In genomic region chr16:75238132-75238852, GRCh38 we compare ENCODE assay signal across 9 cellular contexts. TPM values are rescaled to one million over a fixed set of nuclear protein-coding genes. Genes with fewer than 3 reads are reported as not detected.
DNase-seq lines count a peak whose midpoint lies in the region; ATAC-seq and TF ChIP-seq lines count a peak whose summit lies in the region.
"Had no signal": no experiment of that assay in that cellular context is flagged by ENCODE, and none has a peak within 500 bp of the region (broad histone marks: within the 10 kb centered on the region; RNA-seq: fewer than 3 reads in every experiment).

No MANE protein-coding gene starts in this region.

- POLR2A ChIA-PET in Panc1 (lab: Charles Lee) = no interaction called here

- H3K27me3 ChIP-seq in BE2C (no peaks in the 10 kb centered on the region), Panc1 (ENCODE audit: control insufficient read depth, insufficient read depth, low read length) (no peaks in the 10 kb centered on the region), HAP-1 (ENCODE audit: low read depth) (no peaks in the 10 kb centered on the region)

- no TSS peak for BruUV-seq in Panc1 (replicated peaks; lab: Mats Ljungman, UMichigan)

- H3K9me3 ChIP-seq in BE2C (no peaks in the 10 kb centered on the region), Panc1 (ENCODE audit: control insufficient read depth, insufficient read depth, low read depth, low read length) (no peaks in the 10 kb centered on the region), HAP-1 (no peaks in the 10 kb centered on the region)

- H3K4me3 ChIP-seq in BE2C (ENCODE audit: low read depth, low read length) = no peak overlapping the region
- H3K4me3 ChIP-seq in Panc1 (ENCODE audit: low read depth in 2 of 2, low read length in 2 of 2) = no peak overlapping the region
- no peak overlapping the region for H3K4me3 ChIP-seq in fibroblast of pulmonary artery (replicated peaks; ENCODE audit: low read depth, low read length)
- no peak overlapping the region for H3K4me3 ChIP-seq in HAP-1

- CTCF ChIA-PET in Panc1 (lab: Charles Lee) = no interaction called here

- peak; percentile 49 for DNase-seq in BE2C
- no peak for DNase-seq in Panc1 (ENCODE audit: low read depth, low spot score)
- peak; percentile 85 for DNase-seq in fibroblast of pulmonary artery (ENCODE audit: low read depth)
- no peak for DNase-seq in omental fat pad (ENCODE audit: low spot score)
- no peak for DNase-seq in activated naive CD4-positive, alpha-beta T cell (lab: John Stamatoyannopoulos, UW)
- DNase-seq in NOMO-1 (lab: John Stamatoyannopoulos, UW; ENCODE audit: unreplicated experiment in 2 of 2) = no peak
- DNase-seq in HAP-1 (ENCODE audit: low spot score in 2 of 2) = no peak
- DNase-seq: cortex of kidney had no signal

- H3K36me3 ChIP-seq in BE2C (peaks cover 26% of the 10 kb centered on the region), Panc1 (ENCODE audit: control insufficient read depth, insufficient read depth, low read length) (no peaks in the 10 kb centered on the region; the same call in 1 of the 2 replicates), HAP-1 (replicated peaks) (peaks cover 33% of the 10 kb centered on the region)

- in situ Hi-C loops in Panc1 (cut with HindIII; ENCODE audit: low pct_unique_long_range_greater_than_20kb, low sequenced_read_pairs) = no loop called here
- in situ Hi-C loops in HAP-1 (cut with MboI; ENCODE audit: low sequenced_read_pairs) = no loop called here

- TF ChIP-seq CTCF in BE2C (IDR thresholded peaks at IDR 0.05; ENCODE audit: low read depth, low read length) (no peak), Panc1 (IDR thresholded peaks at IDR 0.05) (no peak), fibroblast of pulmonary artery (IDR thresholded peaks at IDR 0.05; ENCODE audit: low read length, missing control alignments) (no peak), omental fat pad (IDR thresholded peaks at IDR 0.05) (no peak)

- peak overlapping the region; percentile 59; the same call in 1 of the 2 replicates for H3K27ac ChIP-seq in Panc1 (ENCODE audit: low read length)

- H3K4me1 ChIP-seq in BE2C = peaks cover 18% of the 10 kb centered on the region
- H3K4me1 ChIP-seq in Panc1 (ENCODE audit: control insufficient read depth, insufficient read depth, low read length) = peaks cover 31% of the 10 kb centered on the region
- H3K4me1 ChIP-seq in HAP-1 = no peaks in the 10 kb centered on the region

- peak; percentile 0; the same call in 1 of the 2 replicates for ATAC-seq in Panc1
- ATAC-seq in omental fat pad (ENCODE audit: low FRiP score) = peak; percentile 48
- no peak for ATAC-seq in HG03095 (IDR thresholded peaks at IDR 0.05; ENCODE audit: unreplicated experiment)

- intact Hi-C loops in Panc1 (cut with micrococcal nuclease; ENCODE audit: unreplicated experiment) = loop anchor here (10.0 kb wide), 1 partner anchor 147 kb away; no protein-coding TSS in a partner anchor

RNA-seq across cellular contexts. Expression of gene BCAR1, which starts 13.1 kb away (rescaled TPM):
- polyA plus RNA-seq in BE2C (2012; ENCODE audit: insufficient read depth, insufficient read length, low read depth) = 72.3 TPM
- total RNA-seq in Panc1 (2021; ENCODE audit: unreplicated experiment) = 120 TPM
- polyA plus RNA-seq in Panc1 (2012; ENCODE audit: insufficient read length) = 112 TPM
- 10 to 100 TPM; 30.1 to 98.0 (median 38.0) TPM for total RNA-seq in omental fat pad

RNA-seq across cellular contexts. Expression of gene CTRB1, which starts 19.5 kb away (rescaled TPM):
- 2.5 TPM for polyA plus RNA-seq in BE2C (2012; ENCODE audit: insufficient read depth, insufficient read length, low read depth)
- total RNA-seq in Panc1 (2021; ENCODE audit: unreplicated experiment) = 2.7 TPM
- not detected for polyA plus RNA-seq in Panc1 (2012; ENCODE audit: insufficient read length)
- total RNA-seq in omental fat pad = under 1 TPM in 1 of 4 donors, not detected in 3; 0.69 TPM

RNA-seq across cellular contexts. Expression of gene CTRB2, which starts 31.3 kb away (rescaled TPM):
- 0.90 TPM for polyA plus RNA-seq in BE2C (2012; ENCODE audit: insufficient read depth, insufficient read length, low read depth)
- total RNA-seq in Panc1 (2021; ENCODE audit: unreplicated experiment) (5.0 TPM), omental fat pad (not detected)
- polyA plus RNA-seq in Panc1 (2012; ENCODE audit: insufficient read length) = not detected

Comparison
In these comparisons a context has a peak if more than half of its experiments do, and no peak if none do; other contexts are left out.
1. DNase-seq: peak in BE2C (single experiment) and fibroblast of pulmonary artery (single experiment); none in Panc1 (single experiment), omental fat pad (single experiment), activated naive CD4-positive, alpha-beta T cell (0 of 4), NOMO-1 (0 of 2) and HAP-1 (0 of 2).